In the genomic region with DNA sequence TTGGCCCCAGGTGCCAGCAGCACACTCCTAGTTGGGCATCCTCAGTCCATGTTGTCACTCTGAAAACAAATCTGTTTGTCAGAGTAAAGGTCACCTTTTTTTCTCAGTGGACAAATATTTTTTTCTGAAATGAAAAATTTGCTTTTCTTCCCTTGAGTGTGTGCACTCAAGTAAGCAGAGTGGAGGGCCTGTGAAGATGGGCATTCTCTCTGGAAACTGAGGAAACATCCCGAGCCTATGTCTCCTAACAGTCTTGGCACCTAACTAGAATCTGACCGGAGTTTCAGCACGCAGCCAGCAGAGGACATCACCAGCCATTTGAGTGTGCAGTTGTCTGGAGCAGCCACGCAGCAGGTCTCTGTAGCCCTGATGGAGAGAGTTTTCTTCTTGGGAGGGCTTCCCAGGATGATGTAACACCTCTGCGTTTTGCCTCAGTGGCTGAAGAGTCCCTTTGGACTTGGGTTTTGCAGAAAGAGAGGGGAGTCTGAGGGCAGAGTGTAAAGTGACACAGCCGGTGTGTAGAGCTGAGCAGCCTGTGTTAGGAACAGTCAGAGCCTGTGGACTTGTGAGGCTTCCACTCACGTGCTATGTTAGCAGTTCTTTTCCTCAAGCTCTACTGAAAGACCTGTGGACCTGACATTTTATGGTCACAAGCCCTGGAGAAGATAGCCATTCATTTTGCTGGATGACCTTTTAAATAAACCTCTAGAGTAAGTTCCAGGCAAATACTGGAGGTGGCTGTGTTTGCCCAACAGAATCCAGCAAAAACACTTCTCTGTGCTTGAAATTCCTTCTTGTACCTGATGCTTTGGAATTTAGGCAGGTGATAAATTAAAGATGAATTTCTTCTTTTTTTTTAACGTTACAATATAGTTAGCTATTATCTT, we compare ENCODE assay signal across 9 cellular contexts. TPM values are rescaled to one million over a fixed set of nuclear protein-coding genes. Genes with fewer than 3 reads are reported as not detected.
DNase-seq lines count a peak whose midpoint lies in the region; ATAC-seq, FAIRE-seq and TF ChIP-seq lines count a peak whose summit lies in the region.
"Had no signal": no experiment of that assay in that cellular context is flagged by ENCODE, and none has a peak within 500 bp of the region (broad histone marks: within the 10 kb centered on the region; RNA-seq: fewer than 3 reads in every experiment).

No MANE protein-coding gene starts in this region.

- no TSS peak for BruUV-seq in mammary epithelial cell (replicated peaks; lab: Mats Ljungman, UMichigan)

- no peak for FAIRE-seq in GM12891 (lab: Jason Lieb, UNC)

- no peak for ATAC-seq in HG03196 (IDR thresholded peaks at IDR 0.05; ENCODE audit: unreplicated experiment)

- peak overlapping the region in 3 of 4 donors; percentile 15 to 43 (median 30) for H3K27ac ChIP-seq in esophagus squamous epithelium
- H3K27ac ChIP-seq in mammary epithelial cell (ENCODE audit: insufficient read depth, low read depth, low read length), result no peak overlapping the region

- DNase-seq in AG08396 (ENCODE audit: low spot score) (peak; percentile 26), NB4 (ENCODE audit: low read depth) (peak; percentile 37), esophagus squamous epithelium (lab: John Stamatoyannopoulos, UW) (no peak), DMS53 treated with DMSO at 0.1 percent for 48 hours (lab: John Stamatoyannopoulos, UW; ENCODE audit: unreplicated experiment) (no peak), mammary epithelial cell (no peak), GM12891 (ENCODE audit: insufficient read length, low spot score) (no peak)
- DNase-seq: stimulated activated CD4-positive, alpha-beta T cell treated with anti-CD3 and anti-CD28 coated beads, Interleukin-2, amount 100 ng/mL, for 24 hours had no signal

- no peaks in the 10 kb centered on the region for H3K9me3 ChIP-seq in esophagus squamous epithelium
- no peaks in the 10 kb centered on the region for H3K9me3 ChIP-seq in mucosa of stomach (ENCODE audit: control insufficient read depth, low read length)
- no peaks in the 10 kb centered on the region for H3K9me3 ChIP-seq in mammary epithelial cell (replicated peaks; ENCODE audit: insufficient read depth, low read length)

- in situ Hi-C loops in mammary epithelial cell (cut with MboI; ENCODE audit: low sequenced_read_pairs in 2 of 2), result no loop called here

- CTCF ChIA-PET in mammary epithelial cell (lab: Charles Lee; ENCODE audit: low non-redundant PET), result no interaction called here

- H4K20me1 ChIP-seq in mammary epithelial cell (ENCODE audit: insufficient read depth, low read length), result no peaks in the 10 kb centered on the region

- no peak overlapping the region for H3K4me2 ChIP-seq in mammary epithelial cell (ENCODE audit: insufficient read depth, low read depth, low read length)

- H3K4me3 ChIP-seq in NB4 (ENCODE audit: low read depth, low read length), result no peak overlapping the region
- H3K4me3 ChIP-seq in esophagus squamous epithelium, result no peak overlapping the region
- H3K4me3 ChIP-seq in mucosa of stomach (ENCODE audit: low read length), result no peak overlapping the region
- H3K4me3 ChIP-seq in mammary epithelial cell (replicated peaks in 1 of 3; ENCODE audit: insufficient read depth in 1 of 3, low read depth in 2 of 3, low read length in 3 of 3), result no peak overlapping the region

- WGBS in esophagus squamous epithelium, 2 donors, result 81 to 82% methylated on average over 7 to 8 of the region's 8 CpGs
- 85% methylated on average over 8 of the region's 8 CpGs for WGBS in mammary epithelial cell (ENCODE audit: low coverage, missing lambda C conversion rate)

- TF ChIP-seq POLR2A in NB4 (IDR thresholded peaks at IDR 0.05; ENCODE audit: extremely low read depth, insufficient read length) (no peak), esophagus squamous epithelium (IDR thresholded peaks at IDR 0.05) (no peak), GM12891 (IDR thresholded peaks at IDR 0.05; ENCODE audit: low read depth, low read length) (no peak)

- H2AFZ ChIP-seq in mammary epithelial cell (ENCODE audit: low read depth, low read length), result no peak overlapping the region

- H3K9ac ChIP-seq in mucosa of stomach (ENCODE audit: low read length), result peak overlapping the region; percentile 41
- no peak overlapping the region for H3K9ac ChIP-seq in mammary epithelial cell (ENCODE audit: insufficient read depth, low read length)

- intact Hi-C loops in esophagus squamous epithelium (cut with DNase I) (no loop called here), mammary epithelial cell (cut with micrococcal nuclease) (no loop called here)

- H3K36me3 ChIP-seq in esophagus squamous epithelium (peaks cover 0 to 34% (median 0%) of the 10 kb centered on the region in 3 donors), mucosa of stomach (ENCODE audit: control insufficient read depth, insufficient read depth, low read length) (peaks cover 6% of the 10 kb centered on the region), mammary epithelial cell (ENCODE audit: insufficient read depth, low read length) (no peaks in the 10 kb centered on the region)

- H3K79me2 ChIP-seq in mammary epithelial cell (ENCODE audit: insufficient read depth, low read length), result no peaks in the 10 kb centered on the region

- dilution Hi-C loops in mammary epithelial cell (cut with HindIII; ENCODE audit: low sequenced_read_pairs), result no loop called here

- TF ChIP-seq CTCF in NB4 (IDR thresholded peaks at IDR 0.05; ENCODE audit: low read depth, low read length), result peak; percentile 10
- no peak for TF ChIP-seq CTCF in esophagus squamous epithelium (IDR thresholded peaks at IDR 0.05)
- no peak for TF ChIP-seq CTCF in mammary epithelial cell (conservative IDR thresholded peaks at IDR 0.05 in 1 of 2, IDR thresholded peaks at IDR 0.05 in 1 of 2; ENCODE audit: extremely low read depth in 1 of 2, insufficient read depth in 1 of 2, low read depth in 1 of 2, low read length in 2 of 2)

- peaks cover 0 to 70% (median 27%) of the 10 kb centered on the region in 3 donors for H3K4me1 ChIP-seq in esophagus squamous epithelium
- H3K4me1 ChIP-seq in mucosa of stomach (ENCODE audit: control insufficient read depth, insufficient read depth, low read length), result peaks cover 48% of the 10 kb centered on the region
- peaks cover 7% of the 10 kb centered on the region for H3K4me1 ChIP-seq in mammary epithelial cell (ENCODE audit: insufficient read depth, low read length)

- no peaks in the 10 kb centered on the region for H3K27me3 ChIP-seq in esophagus squamous epithelium
- H3K27me3 ChIP-seq in mucosa of stomach (ENCODE audit: control insufficient read depth, insufficient read depth, low read length), result no peaks in the 10 kb centered on the region
- no peaks in the 10 kb centered on the region for H3K27me3 ChIP-seq in mammary epithelial cell (ENCODE audit: insufficient read depth, low read length)

TF ChIP-seq in GM12891, 5 proteins besides CTCF, POLR2A, EP300 and RAD21:
- no peak for TF ChIP-seq PAX5 (IDR thresholded peaks at IDR 0.05; ENCODE audit: insufficient read depth, low read length, severe bottlenecking)
- no peak for TF ChIP-seq POLR2AphosphoS5 (IDR thresholded peaks at IDR 0.05; ENCODE audit: low read depth, low read length)
- TF ChIP-seq SPI1 (IDR thresholded peaks at IDR 0.05; ENCODE audit: low read depth, low read length), result no peak
- no peak for TF ChIP-seq POU2F2 (IDR thresholded peaks at IDR 0.05; ENCODE audit: low read depth, low read length)
- no peak for TF ChIP-seq TAF1 (IDR thresholded peaks at IDR 0.05; ENCODE audit: low read depth, low read length)

RNA-seq across cellular contexts. Expression of gene ABHD2, which starts 51.6 kb away (rescaled TPM):
- total RNA-seq in esophagus squamous epithelium, result 10 to 100 TPM; 31.0 to 49.3 (median 35.3) TPM
- total RNA-seq in mammary epithelial cell, result 10 to 100 TPM; 35.3 to 47.4 TPM
- polyA plus RNA-seq in mammary epithelial cell, result 29.6 TPM
- polyA minus RNA-seq in mammary epithelial cell, result 207 TPM
- polyA plus RNA-seq in GM12891 (2012; ENCODE audit: low read depth, missing spikeins), result 5.7 TPM

Comparison
In these comparisons a context has a peak if more than half of its experiments do, and no peak if none do; other contexts are left out.
1. DNase-seq: peak in AG08396 (single experiment) and NB4 (single experiment); none in esophagus squamous epithelium (single experiment), DMS53 treated with DMSO at 0.1 percent for 48 hours (single experiment), mammary epithelial cell (single experiment) and GM12891 (single experiment).